ENCODE assay signal across 30 cellular contexts in genomic region chr16:54964239-54964638, GRCh38. TPM values are rescaled to one million over a fixed set of nuclear protein-coding genes. Genes with fewer than 3 reads are reported as not detected.
"Had no signal": no experiment of that assay in that cellular context is flagged by ENCODE, and none has a peak within 500 bp of the region (broad histone marks: within the 10 kb centered on the region; RNA-seq: fewer than 3 reads in every experiment).

No MANE protein-coding gene starts in this region.

- DNase-seq: colonic mucosa; cortex of kidney; dermis blood vessel endothelial cell; dorsolateral prefrontal cortex; effector CD4-positive, alpha-beta T cell; effector CD8-positive, alpha-beta T cell; effector memory CD4-positive, alpha-beta T cell; effector memory CD8-positive, alpha-beta T cell; endodermal cell; erythroblast; esophagus squamous epithelium; foreskin fibroblast; foreskin keratinocyte; foreskin melanocyte; gastrocnemius medialis; glutamatergic neuron; head of caudate nucleus; heart left ventricle; heart right ventricle had no signal

- H3K9me3 ChIP-seq: colonic mucosa, esophagus muscularis mucosa, esophagus squamous epithelium, gastrocnemius medialis, gastroesophageal sphincter, heart left ventricle, heart right ventricle had no signal

- H3K4me1 Mint-ChIP-seq: endodermal cell had no signal

- H3K4me1 ChIP-seq: colonic mucosa, esophagus muscularis mucosa, esophagus squamous epithelium, foreskin keratinocyte, gastrocnemius medialis, gastroesophageal sphincter, heart left ventricle, heart right ventricle had no signal

- H3K27me3 ChIP-seq: colonic mucosa, foreskin keratinocyte, gastrocnemius medialis, heart left ventricle, heart right ventricle had no signal

- H3K27ac Mint-ChIP-seq: dendritic cell treated with granulocyte-macrophage colony-stimulating factor and Interleukin-4, amounts not matched to agents 40 ng/mL and 50 ng/mL, for 4 days; effector memory CD8-positive, alpha-beta T cell; endodermal cell had no signal

- FAIRE-seq: colon, endometrium, endothelial cell of umbilical vein, frontal cortex had no signal

- H3K27ac ChIP-seq: colonic mucosa, coronary artery, dorsolateral prefrontal cortex, epithelial cell of prostate, esophagus muscularis mucosa, esophagus squamous epithelium, foreskin keratinocyte, gastrocnemius medialis, gastroesophageal sphincter, heart left ventricle, heart right ventricle had no signal

- H3K4me3 Mint-ChIP-seq: dendritic cell treated with granulocyte-macrophage colony-stimulating factor and Interleukin-4, amounts not matched to agents 40 ng/mL and 50 ng/mL, for 4 days; effector memory CD8-positive, alpha-beta T cell; endodermal cell had no signal

- H3K9me3 Mint-ChIP-seq: dendritic cell treated with granulocyte-macrophage colony-stimulating factor and Interleukin-4, amounts not matched to agents 40 ng/mL and 50 ng/mL, for 4 days; effector memory CD8-positive, alpha-beta T cell; endodermal cell had no signal

- H3K36me3 ChIP-seq: colonic mucosa, esophagus muscularis mucosa, esophagus squamous epithelium, gastrocnemius medialis, gastroesophageal sphincter, heart left ventricle, heart right ventricle had no signal

- ATAC-seq: effector memory CD8-positive, alpha-beta T cell; esophagus mucosa; foreskin keratinocyte; gastrocnemius medialis; gastroesophageal sphincter; heart left ventricle; heart right ventricle had no signal

- H3K4me3 ChIP-seq: colonic mucosa, coronary artery, dorsolateral prefrontal cortex, esophagus muscularis mucosa, esophagus squamous epithelium, gastrocnemius medialis, gastroesophageal sphincter, heart left ventricle, heart right ventricle had no signal

RNA-seq across cellular contexts. Expression of gene IRX5, which starts 33.6 kb away (rescaled TPM):
- total RNA-seq: endothelial cell of umbilical vein, fibroblast of villous mesenchyme had no signal
- polyA plus RNA-seq: endothelial cell of umbilical vein had no signal
